In the genomic region with DNA sequence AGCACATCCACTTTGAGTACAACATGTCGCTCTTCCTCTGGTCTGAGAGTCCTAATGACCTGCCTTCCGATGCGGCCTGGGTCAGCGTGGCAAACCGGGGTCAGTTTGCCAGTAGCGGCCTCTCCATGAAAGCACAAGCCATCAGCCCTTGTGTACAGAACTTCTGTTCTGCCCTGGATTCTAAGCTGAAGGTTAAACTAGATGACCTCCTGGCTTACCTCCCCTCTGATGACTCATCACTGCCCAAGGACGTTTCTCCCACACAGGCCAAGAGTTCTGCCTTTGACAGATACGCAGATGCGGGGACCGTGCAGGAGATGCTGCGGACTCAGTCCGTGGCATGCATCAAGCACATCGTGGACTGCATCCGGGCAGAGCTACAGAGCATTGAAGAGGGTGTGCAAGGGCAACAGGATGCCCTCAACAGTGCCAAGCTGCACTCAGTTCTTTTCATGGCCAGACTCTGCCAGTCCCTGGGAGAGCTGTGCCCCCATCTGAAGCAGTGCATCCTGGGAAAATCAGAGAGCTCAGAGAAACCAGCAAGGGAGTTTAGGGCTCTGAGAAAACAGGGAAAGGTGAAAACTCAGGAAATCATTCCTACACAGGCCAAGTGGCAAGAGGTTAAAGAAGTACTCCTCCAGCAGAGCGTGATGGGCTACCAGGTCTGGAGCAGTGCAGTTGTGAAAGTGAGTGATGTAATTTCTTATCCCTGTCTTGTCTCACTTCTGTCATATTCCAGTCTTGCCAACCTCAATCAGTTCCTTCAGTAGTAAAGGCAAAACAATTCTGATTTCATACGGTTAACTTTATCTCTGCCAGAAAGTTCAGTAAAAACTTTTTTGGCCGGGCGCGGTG, we compare ENCODE assay signal across 21 cellular contexts. TPM values are rescaled to one million over a fixed set of nuclear protein-coding genes. Genes with fewer than 3 reads are reported as not detected.
DNase-seq lines count a peak whose midpoint lies in the region; TF ChIP-seq lines count a peak whose summit lies in the region.
"Had no signal": no experiment of that assay in that cellular context is flagged by ENCODE, and none has a peak within 500 bp of the region (broad histone marks: within the 10 kb centered on the region; RNA-seq: fewer than 3 reads in every experiment).

No MANE protein-coding gene starts in this region.

- CTCF ChIA-PET in SK-N-SH (lab: Yijun Ruan, JAX), result interaction anchor here (1.0 to 4.1 kb wide), 9 partner anchors 10 to 476 kb away, joined by 3 to 14 read pairs (median 5); no protein-coding TSS in a partner anchor

- no peaks in the 10 kb centered on the region for H3F3A ChIP-seq in SK-N-SH (replicated peaks; ENCODE audit: insufficient read depth)

- POLR2A ChIA-PET in SK-N-SH (lab: Yijun Ruan, JAX), result no interaction called here

- H3K36me3 ChIP-seq in SK-N-SH (replicated peaks in 1 of 2; ENCODE audit: control insufficient read depth in 1 of 2, insufficient read depth in 2 of 2, low read length in 1 of 2), result peaks cover 84 to 92% of the 10 kb centered on the region in 2 experiments
- H3K36me3 ChIP-seq in trophoblast cell (ENCODE audit: control insufficient read depth in 1 of 2, insufficient read depth in 2 of 2, low read length in 2 of 2), result peaks cover 66 to 83% of the 10 kb centered on the region in 2 experiments
- peaks cover 89% of the 10 kb centered on the region for H3K36me3 ChIP-seq in osteoblast (ENCODE audit: insufficient read depth, low read length)

- H2BK120ac ChIP-seq in trophoblast cell (ENCODE audit: insufficient read depth, low read length, poor library complexity), result no peak overlapping the region

- TF ChIP-seq EP300 in SK-N-SH (IDR thresholded peaks at IDR 0.05; ENCODE audit: borderline replicate concordance in 1 of 2, low read depth in 1 of 2, low read length in 1 of 2), result no peak

- no peak overlapping the region for H3K4ac ChIP-seq in trophoblast cell (ENCODE audit: low read depth, low read length)

- H4K8ac ChIP-seq in trophoblast cell (ENCODE audit: low read depth, low read length), result no peak overlapping the region

- H3K18ac ChIP-seq in trophoblast cell (ENCODE audit: low read length), result no peak overlapping the region

- DNase-seq in activated effector memory CD4-positive, alpha-beta T cell treated with anti-CD3 and anti-CD28 coated beads, Interleukin-2, amount 50 U/mL, for 16 hours, result peak; percentile 52
- no peak for DNase-seq in activated effector memory CD4-positive, alpha-beta T cell treated with Interleukin-2 at 50 U/mL for 16 hours
- DNase-seq in SK-N-SH, result no peak
- peak; percentile 49 for DNase-seq in fibroblast of mammary gland (ENCODE audit: low read depth)
- DNase-seq in trophoblast cell, result no peak
- DNase-seq in osteoblast (ENCODE audit: insufficient read length, low spot score, missing footprints), result no peak
- no peak for DNase-seq in HCEC 1CT
- DNase-seq in C1 segment of cervical spinal cord (lab: John Stamatoyannopoulos, UW), result no peak
- DNase-seq: activated CD4-positive, alpha-beta T cell treated with anti-CD3 and anti-CD28 coated beads for 48 hours; activated T-cell treated with anti-CD3 and anti-CD28 coated beads, Interleukin-2, amount 50 U/mL, for 1 hour; COR-L47; GF-D8; glutamatergic neuron; KBM-7; NCI-H1417; NCI-H226; NK-92 treated with Interleukin-12 subunit alpha and Interleukin-12 subunit beta, amount 100 ng/mL, for 24 hours; stimulated activated naive CD4-positive, alpha-beta T cell; T-helper 17 cell had no signal

- H3K4me2 ChIP-seq in SK-N-SH (no peak overlapping the region), trophoblast cell (ENCODE audit: low read length) (no peak overlapping the region), osteoblast (ENCODE audit: insufficient read depth, low read length) (no peak overlapping the region)

- H3K79me2 ChIP-seq in SK-N-SH (ENCODE audit: insufficient read depth) (peaks cover 23% of the 10 kb centered on the region; the same call in 1 of the 2 replicates), trophoblast cell (ENCODE audit: control insufficient read depth, insufficient read depth, low read length, poor library complexity) (no peaks in the 10 kb centered on the region), osteoblast (ENCODE audit: insufficient read depth, low read length) (peaks cover 33% of the 10 kb centered on the region)

- no peak overlapping the region for H4K91ac ChIP-seq in trophoblast cell (ENCODE audit: low read depth, low read length)

- peaks cover 0 to 6% of the 10 kb centered on the region in 2 experiments; a peak in 1 of 4 replicates for H3K4me1 ChIP-seq in SK-N-SH (ENCODE audit: control insufficient read depth in 1 of 2, insufficient read depth in 2 of 2, low read depth in 1 of 2, low read length in 1 of 2)
- no peaks in the 10 kb centered on the region for H3K4me1 ChIP-seq in trophoblast cell (ENCODE audit: control insufficient read depth in 1 of 2, insufficient read depth in 2 of 2, low read length in 2 of 2)
- no peaks in the 10 kb centered on the region for H3K4me1 ChIP-seq in osteoblast (ENCODE audit: insufficient read depth, low read length)
- H3K4me1 ChIP-seq: ascending aorta had no signal

- peak overlapping the region; percentile 25 for H3K23ac ChIP-seq in trophoblast cell (ENCODE audit: low read length)

- TF ChIP-seq RAD21 in SK-N-SH (IDR thresholded peaks at IDR 0.05; ENCODE audit: low read length), result no peak

- H3K4me3 ChIP-seq in SK-N-SH (ENCODE audit: low read depth in 2 of 2, low read length in 1 of 2), result no peak overlapping the region
- H3K4me3 ChIP-seq in fibroblast of mammary gland (ENCODE audit: control insufficient read depth, low read depth, low read length), result no peak overlapping the region
- no peak overlapping the region for H3K4me3 ChIP-seq in trophoblast cell (ENCODE audit: low read depth, low read length)
- no peak overlapping the region for H3K4me3 ChIP-seq in osteoblast (ENCODE audit: insufficient read depth, low read length)
- H3K4me3 ChIP-seq: ascending aorta had no signal

- H2BK5ac ChIP-seq in trophoblast cell (ENCODE audit: low read depth, low read length, poor library complexity), result no peak overlapping the region

- H4K20me1 ChIP-seq in SK-N-SH (ENCODE audit: insufficient read depth), result no peaks in the 10 kb centered on the region
- H4K20me1 ChIP-seq in osteoblast (ENCODE audit: insufficient read depth, low read length), result peaks cover 7% of the 10 kb centered on the region

- H3K9me2 ChIP-seq in SK-N-SH, result no peaks in the 10 kb centered on the region

- no peak overlapping the region for H3K14ac ChIP-seq in trophoblast cell (ENCODE audit: low read length)

- H2AFZ ChIP-seq in SK-N-SH (ENCODE audit: low read depth) (no peak overlapping the region), trophoblast cell (ENCODE audit: insufficient read depth, low read length, poor library complexity) (no peak overlapping the region), osteoblast (ENCODE audit: low read length) (no peak overlapping the region)

- no peak overlapping the region for H3K9ac ChIP-seq in SK-N-SH
- no peak overlapping the region for H3K9ac ChIP-seq in trophoblast cell (ENCODE audit: low read length)

- TF ChIP-seq CTCF in SK-N-SH (IDR thresholded peaks at IDR 0.05) (no peak), fibroblast of mammary gland (conservative IDR thresholded peaks at IDR 0.05; ENCODE audit: control insufficient read depth, insufficient read depth, low read depth, low read length) (no peak), osteoblast (IDR thresholded peaks at IDR 0.05; ENCODE audit: extremely low read depth, low read depth, low read length) (no peak)

- H2AK5ac ChIP-seq in trophoblast cell (ENCODE audit: low read length), result no peak overlapping the region

- H2BK12ac ChIP-seq in trophoblast cell (ENCODE audit: low read length), result no peak overlapping the region

- H3K79me1 ChIP-seq in trophoblast cell (ENCODE audit: low read length), result no peaks in the 10 kb centered on the region

- H3K27me3 ChIP-seq in SK-N-SH (ENCODE audit: insufficient read depth), result no peaks in the 10 kb centered on the region
- H3K27me3 ChIP-seq in trophoblast cell (ENCODE audit: insufficient read depth, low read length), result no peaks in the 10 kb centered on the region
- no peaks in the 10 kb centered on the region for H3K27me3 ChIP-seq in osteoblast (ENCODE audit: insufficient read depth, low read length)
- H3K27me3 ChIP-seq: ascending aorta had no signal

- WGBS in SK-N-SH (ENCODE audit: low lambda C conversion rate), result 90% methylated on average over 19 of the region's 19 CpGs
- no CpG with 5 or more reads among the region's 19 CpGs for WGBS in trophoblast cell (ENCODE audit: extremely low coverage, insufficient coverage, insufficient read length)

- H3K9me3 ChIP-seq in SK-N-SH, result no peaks in the 10 kb centered on the region
- no peaks in the 10 kb centered on the region for H3K9me3 ChIP-seq in trophoblast cell (ENCODE audit: insufficient read depth, low read depth, low read length)
- H3K9me3 ChIP-seq in osteoblast (ENCODE audit: low read depth, low read length), result no peaks in the 10 kb centered on the region
- H3K9me3 ChIP-seq: ascending aorta had no signal

- H3K27ac ChIP-seq in SK-N-SH (ENCODE audit: low read depth in 2 of 2, low read length in 1 of 2) (no peak overlapping the region), trophoblast cell (ENCODE audit: low read depth, low read length) (no peak overlapping the region), osteoblast (ENCODE audit: low read depth, low read length) (no peak overlapping the region)
- H3K27ac ChIP-seq: ascending aorta had no signal

- no peak overlapping the region for H4K12ac ChIP-seq in trophoblast cell (ENCODE audit: low read depth, low read length)

TF ChIP-seq in SK-N-SH, 30 proteins besides CTCF, POLR2A, EP300 and RAD21 (continues in another document):
- TF ChIP-seq YY1 (IDR thresholded peaks at IDR 0.05; ENCODE audit: low read depth), result no peak

RNA-seq across cellular contexts. Expression of gene COG1, which starts 8.6 kb away (rescaled TPM):
- 52.8 and 53.1 TPM in 2 replicates for polyA plus RNA-seq in SK-N-SH (2012; rRNA removed)
- polyA plus RNA-seq in SK-N-SH (2012; cell fraction: cytosol; rRNA removed), result 21.9 and 24.1 TPM in 2 replicates
- polyA plus RNA-seq in SK-N-SH (2012; cell fraction: nucleus; rRNA removed), result 159 and 187 TPM in 2 replicates
- polyA plus RNA-seq in trophoblast cell (2013), result 26.2 and 27.2 TPM in 2 replicates
- 21.5 and 23.2 TPM in 2 replicates for total RNA-seq in osteoblast

RNA-seq across cellular contexts. Expression of gene SSTR2, which starts 36.6 kb away (rescaled TPM):
- polyA plus RNA-seq in SK-N-SH (2012; rRNA removed), result 0.44 and 0.67 TPM in 2 replicates
- polyA plus RNA-seq in SK-N-SH (2012; cell fraction: cytosol; rRNA removed), result 0.41 and 0.47 TPM in 2 replicates
- polyA plus RNA-seq in SK-N-SH (2012; cell fraction: nucleus; rRNA removed), result 0.49 and 0.73 TPM in 2 replicates
- polyA plus RNA-seq in trophoblast cell (2013), result 0.81 and 0.86 TPM in 2 replicates
- under 0.01 TPM in 2 replicates for total RNA-seq in osteoblast
- total RNA-seq: esophagus mucosa, T-helper 17 cell had no signal

Comparison
In these comparisons a context has a peak if more than half of its experiments do, and no peak if none do; other contexts are left out.
1. DNase-seq: peak in activated effector memory CD4-positive, alpha-beta T cell treated with anti-CD3 and anti-CD28 coated beads, Interleukin-2, amount 50 U/mL, for 16 hours (single experiment) and fibroblast of mammary gland (single experiment); none in activated effector memory CD4-positive, alpha-beta T cell treated with Interleukin-2 at 50 U/mL for 16 hours (single experiment), SK-N-SH (single experiment), trophoblast cell (0 of 2), osteoblast (single experiment), HCEC 1CT (single experiment) and C1 segment of cervical spinal cord (0 of 14).